ENCODE assay signal across 9 cellular contexts in the genomic region with DNA sequence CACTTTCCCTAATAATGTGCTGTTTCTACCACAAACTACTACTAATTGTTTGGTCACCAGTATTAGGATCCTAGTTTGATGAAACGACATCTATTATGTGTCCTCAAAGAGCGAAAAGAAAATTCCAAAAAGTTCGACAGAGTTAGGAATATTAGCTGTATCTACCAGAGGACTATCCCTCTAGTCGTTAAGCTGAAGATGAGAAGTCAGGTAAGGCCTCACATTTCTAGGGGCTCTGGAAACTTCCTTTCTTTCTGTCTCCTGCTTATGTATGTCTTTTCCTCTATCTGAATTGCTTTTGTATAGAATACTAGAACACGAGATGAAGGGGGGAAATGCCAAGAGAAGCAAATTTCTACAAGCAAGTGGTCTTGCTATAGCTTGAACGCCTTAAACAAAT. TPM values are rescaled to one million over a fixed set of nuclear protein-coding genes. Genes with fewer than 3 reads are reported as not detected.
A peak's percentile ranks its signal among the peaks of the same experiment; 100 is the strongest.
DNase-seq lines count a peak whose midpoint lies in the region; ATAC-seq and TF ChIP-seq lines count a peak whose summit lies in the region.
"Had no signal": no experiment of that assay in that cellular context is flagged by ENCODE, and none has a peak within 500 bp of the region (broad histone marks: within the 10 kb centered on the region; RNA-seq: fewer than 3 reads in every experiment).

No MANE protein-coding gene starts in this region.

- in situ Hi-C loops in brain microvascular endothelial cell (cut with HindIII; ENCODE audit: low pct_ligation_motif_present, low sequenced_read_pairs) = no loop called here

- intact Hi-C loops in left ventricle myocardium inferior (cut with micrococcal nuclease) = no loop called here
- intact Hi-C loops in Right ventricle myocardium inferior (cut with DNase I) = loop anchor here (5.0 kb wide), 1 partner anchor 103 kb away; no protein-coding TSS in a partner anchor
- intact Hi-C loops in testis (cut with DNase I; ENCODE audit: low total_unique reads) = no loop called here

- H3K27ac ChIP-seq in left ventricle myocardium inferior (replicated peaks) (no peak overlapping the region), brain microvascular endothelial cell (no peak overlapping the region), mesodermal cell (ENCODE audit: low read depth, low read length, severe bottlenecking) (no peak overlapping the region), urinary bladder (ENCODE audit: low read depth) (no peak overlapping the region), testis (peak overlapping the region in 1 of 2 donors; percentile 88)

- TF ChIP-seq CTCF in left ventricle myocardium inferior (IDR thresholded peaks at IDR 0.05; ENCODE audit: borderline replicate concordance) = no peak
- TF ChIP-seq CTCF in brain microvascular endothelial cell (IDR thresholded peaks at IDR 0.05; ENCODE audit: low read depth, low read length, missing control alignments) = no peak
- TF ChIP-seq CTCF in testis (IDR thresholded peaks at IDR 0.05) = no peak

- H3K4me3 ChIP-seq in left ventricle myocardium inferior (peak overlapping the region; percentile 96), brain microvascular endothelial cell (ENCODE audit: low read depth, low read length) (peak overlapping the region; percentile 97), mesodermal cell (ENCODE audit: extremely low read depth, insufficient read depth, low read length, poor library complexity, severe bottlenecking) (peak overlapping the region; percentile 85), urinary bladder (ENCODE audit: low read depth, low read length) (peak overlapping the region; percentile 85), testis (peak overlapping the region in 1 of 2 donors; percentile 99)

- H3K27me3 ChIP-seq in left ventricle myocardium inferior (ENCODE audit: low read depth) = no peaks in the 10 kb centered on the region
- H3K27me3 ChIP-seq in brain microvascular endothelial cell (replicated peaks) = no peaks in the 10 kb centered on the region
- H3K27me3 ChIP-seq in testis = no peaks in the 10 kb centered on the region

- 63 to 65% methylated on average over 4 to 5 of the region's 6 CpGs for WGBS in mesodermal cell (ENCODE audit: insufficient coverage in 2 of 2), 2 experiments
- 37% methylated on average over 6 of the region's 6 CpGs for WGBS in urinary bladder
- WGBS in testis, 2 donors = 20 to 28% methylated on average over 6 of the region's 6 CpGs

- H3K9me3 ChIP-seq in left ventricle myocardium inferior (replicated peaks) (no peaks in the 10 kb centered on the region), mesodermal cell (ENCODE audit: control insufficient read depth, low read length) (no peaks in the 10 kb centered on the region), testis (no peaks in the 10 kb centered on the region)

- DNase-seq in left ventricle myocardium inferior (no peak), Right ventricle myocardium inferior (ENCODE audit: missing footprints) (no peak), brain microvascular endothelial cell (no peak), testis (no peak), AG20443 (ENCODE audit: low spot score) (no peak)
- no peak for DNase-seq in activated CD8-positive, alpha-beta memory T cell treated with anti-CD3 and anti-CD28 coated beads, Interleukin-2, amount 50 U/mL, for 4 hours
- DNase-seq: DMS 273 treated with DMSO at 0.1 percent for 48 hours had no signal

- no peak for ATAC-seq in Right ventricle myocardium inferior

- TF ChIP-seq POLR2A in testis (IDR thresholded peaks at IDR 0.05) = no peak

- H3K4me1 ChIP-seq in left ventricle myocardium inferior (peaks cover 71% of the 10 kb centered on the region), mesodermal cell (ENCODE audit: control insufficient read depth, insufficient read depth, low read length, poor library complexity, severe bottlenecking) (peaks cover 22% of the 10 kb centered on the region), urinary bladder (ENCODE audit: insufficient read depth) (peaks cover 2% of the 10 kb centered on the region), testis (peaks cover 15% of the 10 kb centered on the region)

- no peaks in the 10 kb centered on the region for H3K36me3 ChIP-seq in left ventricle myocardium inferior
- no peaks in the 10 kb centered on the region for H3K36me3 ChIP-seq in brain microvascular endothelial cell (replicated peaks)
- no peaks in the 10 kb centered on the region for H3K36me3 ChIP-seq in mesodermal cell (ENCODE audit: control insufficient read depth, insufficient read depth, low read length)
- no peaks in the 10 kb centered on the region for H3K36me3 ChIP-seq in urinary bladder (ENCODE audit: insufficient read depth)
- H3K36me3 ChIP-seq in testis (ENCODE audit: low read depth, missing control alignments) = no peaks in the 10 kb centered on the region

RNA-seq across cellular contexts. Expression of gene GLG1, which starts 1.6 kb away (rescaled TPM):
- total RNA-seq in left ventricle myocardium inferior = 72.7 TPM
- total RNA-seq in Right ventricle myocardium inferior = 69.3 TPM
- 118 TPM for polyA plus RNA-seq in mesodermal cell (2013, experiment 1 of 2)
- 106 TPM for polyA plus RNA-seq in mesodermal cell (2013, experiment 2 of 2)
- 164 TPM for total RNA-seq in urinary bladder
- 74.8 TPM for polyA plus RNA-seq in urinary bladder
- 100 to 1,000 TPM; 206 to 268 TPM for total RNA-seq in testis
- 151 TPM for polyA plus RNA-seq in testis (ENCODE audit: insufficient read depth, low read depth, low replicate concordance)
